9 cellular contexts compared by ENCODE assay signal in the genomic region with DNA sequence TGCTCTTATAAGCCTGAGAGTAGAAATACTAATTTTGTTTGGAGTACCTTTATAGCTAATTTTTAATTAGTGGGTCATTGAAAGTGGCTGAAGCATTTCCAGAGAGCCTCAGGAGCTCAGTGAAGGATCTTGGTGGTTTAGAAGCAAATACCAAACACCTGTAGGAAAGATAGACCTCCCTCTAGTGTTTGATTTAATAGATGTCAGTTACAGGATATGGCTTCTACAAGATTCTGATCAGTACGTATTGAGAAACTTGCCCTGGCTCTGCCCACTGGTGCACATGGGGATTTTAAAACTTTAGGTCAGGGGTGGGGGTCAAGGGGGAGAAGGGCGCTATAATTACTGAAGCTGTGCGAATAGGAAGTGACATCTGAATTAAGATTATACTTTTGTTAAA.
DNase-seq lines count a peak whose midpoint lies in the region; ATAC-seq and TF ChIP-seq lines count a peak whose summit lies in the region.
"Had no signal": no experiment of that assay in that cellular context is flagged by ENCODE, and none has a peak within 500 bp of the region (broad histone marks: within the 10 kb centered on the region; RNA-seq: fewer than 3 reads in every experiment).

No MANE protein-coding gene starts in this region.

- no peak overlapping the region for H3K27ac ChIP-seq in RWPE1
- H3K27ac ChIP-seq in naive thymus-derived CD4-positive, alpha-beta T cell (ENCODE audit: low read depth, low read length) = no peak overlapping the region

- CTCF ChIA-PET in RWPE1 (lab: Yijun Ruan, JAX) = interaction anchor here (0.6 to 1.5 kb wide), 6 partner anchors 12 to 276 kb away, joined by 3 to 8 read pairs (median 5); no protein-coding TSS in a partner anchor
- CTCF ChIA-PET in naive thymus-derived CD4-positive, alpha-beta T cell (lab: Charles Lee) = interaction anchor here (0.6 to 1.2 kb wide), 4 partner anchors 17 to 90 kb away, joined by 3 to 4 read pairs (median 3); no protein-coding TSS in a partner anchor

- peaks cover 4 to 14% (median 9%) of the 10 kb centered on the region in 7 donors for H3K4me1 Mint-ChIP-seq in naive thymus-derived CD4-positive, alpha-beta T cell

- H3K4me3 Mint-ChIP-seq in naive thymus-derived CD4-positive, alpha-beta T cell = no peak overlapping the region
- H3K4me3 Mint-ChIP-seq: activated T-helper 17 cell treated with anti-CD3 and anti-CD28 coated beads, Interleukin-2, amount 50 U/mL, for 72 hours had no signal

- ATAC-seq in HG02610 (IDR thresholded peaks at IDR 0.05; ENCODE audit: unreplicated experiment) = peak; percentile 65
- peak; percentile 52 for ATAC-seq in naive thymus-derived CD4-positive, alpha-beta T cell
- ATAC-seq: activated T-helper 17 cell treated with anti-CD3 and anti-CD28 coated beads, Interleukin-2, amount 50 U/mL, for 72 hours had no signal

- H3K9me3 ChIP-seq in naive thymus-derived CD4-positive, alpha-beta T cell (ENCODE audit: control insufficient read depth in 2 of 3, low read length in 3 of 3) = no peaks in the 10 kb centered on the region

- H3K27me3 ChIP-seq in naive thymus-derived CD4-positive, alpha-beta T cell (ENCODE audit: control insufficient read depth in 2 of 2, insufficient read depth in 2 of 2, low read length in 2 of 2) = no peaks in the 10 kb centered on the region

- peak overlapping the region in 1 of 9 donors; percentile 5 for H3K27ac Mint-ChIP-seq in naive thymus-derived CD4-positive, alpha-beta T cell
- H3K27ac Mint-ChIP-seq: activated T-helper 17 cell treated with anti-CD3 and anti-CD28 coated beads, Interleukin-2, amount 50 U/mL, for 72 hours had no signal

- H3K4me3 ChIP-seq in naive thymus-derived CD4-positive, alpha-beta T cell (ENCODE audit: low read length) = no peak overlapping the region

- POLR2A ChIA-PET in RWPE1 (lab: Yijun Ruan, JAX; ENCODE audit: low non-redundant PET) = no interaction called here
- POLR2A ChIA-PET in naive thymus-derived CD4-positive, alpha-beta T cell (lab: Charles Lee) = interaction anchor here (0.6 kb wide), 1 partner anchor 39 kb away, joined by 3 read pairs; no protein-coding TSS in a partner anchor

- no peaks in the 10 kb centered on the region for H3K27me3 Mint-ChIP-seq in naive thymus-derived CD4-positive, alpha-beta T cell
- H3K27me3 Mint-ChIP-seq: activated T-helper 17 cell treated with anti-CD3 and anti-CD28 coated beads, Interleukin-2, amount 50 U/mL, for 72 hours had no signal

- DNase-seq in DMS 273 (lab: John Stamatoyannopoulos, UW; ENCODE audit: unreplicated experiment) = peak; percentile 25
- DNase-seq in DMS 273 treated with DMSO at 0.1 percent for 48 hours (lab: John Stamatoyannopoulos, UW) = no peak
- DNase-seq in RWPE1 (ENCODE audit: low spot score) = peak; percentile 8
- peak in 4 of 9 donors; percentile 9 to 27 (median 16) for DNase-seq in naive thymus-derived CD4-positive, alpha-beta T cell
- DNase-seq in activated CD8-positive, alpha-beta memory T cell treated with anti-CD3 and anti-CD28 coated beads, Interleukin-2, amount 50 U/mL, for 4 hours = no peak
- no peak for DNase-seq in hepatic stellate cell (ENCODE audit: low spot score)
- no peak for DNase-seq in nucleus accumbens (lab: John Stamatoyannopoulos, UW)

- H3K4me1 ChIP-seq in naive thymus-derived CD4-positive, alpha-beta T cell (ENCODE audit: control insufficient read depth in 2 of 2, insufficient read depth in 2 of 2, low read length in 2 of 2) = no peaks in the 10 kb centered on the region

- peaks cover 9 to 36% (median 25%) of the 10 kb centered on the region in 5 donors for H3K36me3 Mint-ChIP-seq in naive thymus-derived CD4-positive, alpha-beta T cell

- H3K36me3 ChIP-seq in naive thymus-derived CD4-positive, alpha-beta T cell (ENCODE audit: control insufficient read depth in 2 of 3, insufficient read depth in 3 of 3, low read length in 3 of 3) = peaks cover 0 to 3% (median 0%) of the 10 kb centered on the region in 3 experiments

- intact Hi-C loops in naive thymus-derived CD4-positive, alpha-beta T cell (cut with micrococcal nuclease) = loop anchor here (1.0 to 2.0 kb wide), 4 partner anchors 74 to 277 kb away; a partner anchor contains a TSS

- TF ChIP-seq CTCF in RWPE1 (conservative IDR thresholded peaks at IDR 0.05; ENCODE audit: low read depth) = no peak

- peaks cover 0 to 8% (median under 1%) of the 10 kb centered on the region in 11 donors for H3K9me3 Mint-ChIP-seq in naive thymus-derived CD4-positive, alpha-beta T cell
- H3K9me3 Mint-ChIP-seq: activated T-helper 17 cell treated with anti-CD3 and anti-CD28 coated beads, Interleukin-2, amount 50 U/mL, for 72 hours had no signal

Comparison
In these comparisons a context has a peak if more than half of its experiments do, and no peak if none do; other contexts are left out.
1. DNase-seq: peak in DMS 273 (single experiment) and RWPE1 (single experiment); none in DMS 273 treated with DMSO at 0.1 percent for 48 hours (single experiment), activated CD8-positive, alpha-beta memory T cell treated with anti-CD3 and anti-CD28 coated beads, Interleukin-2, amount 50 U/mL, for 4 hours (single experiment), hepatic stellate cell (single experiment) and nucleus accumbens (0 of 56).